Comparison of ENCODE assay signal across 12 cellular contexts in the genomic region with DNA sequence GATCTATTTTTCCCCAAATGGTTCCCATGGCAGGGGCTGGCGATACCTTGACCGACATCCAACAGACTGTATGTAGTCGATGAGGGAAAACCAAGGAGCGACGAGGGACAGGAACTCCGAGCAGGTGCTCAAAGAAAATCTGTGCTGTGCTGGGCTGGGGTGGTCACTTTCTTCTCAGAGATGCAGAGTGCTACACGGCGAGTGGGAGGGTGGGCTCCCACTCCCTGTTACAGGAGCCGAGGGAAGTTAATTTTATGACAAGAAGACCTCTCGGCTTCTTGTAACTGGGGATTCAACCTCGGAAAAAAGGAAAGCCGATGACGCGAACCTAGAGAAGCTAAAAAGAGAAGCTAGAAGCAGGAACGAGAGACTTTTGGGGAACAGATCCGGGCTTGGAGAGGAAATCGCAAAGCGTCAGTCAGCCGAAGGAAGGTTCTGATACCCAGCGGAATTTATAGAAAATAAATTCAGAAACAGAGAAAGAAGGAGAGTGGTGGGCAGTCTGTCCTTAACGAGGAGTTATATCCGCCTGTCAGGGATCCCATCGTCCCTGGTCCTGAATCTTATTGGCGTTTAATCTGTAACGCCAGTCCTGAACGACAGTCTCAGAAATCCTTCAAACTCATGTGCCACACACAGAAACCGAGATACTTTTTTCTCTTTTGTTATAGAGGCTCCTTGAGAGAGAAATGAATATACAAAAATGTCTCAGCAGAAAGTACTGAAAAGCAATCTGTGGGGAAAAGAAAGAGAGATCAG.
DNase-seq lines count a peak whose midpoint lies in the region; ATAC-seq, FAIRE-seq and TF ChIP-seq lines count a peak whose summit lies in the region.
"Had no signal": no experiment of that assay in that cellular context is flagged by ENCODE, and none has a peak within 500 bp of the region (broad histone marks: within the 10 kb centered on the region; RNA-seq: fewer than 3 reads in every experiment).

No MANE protein-coding gene starts in this region.

- no peaks in the 10 kb centered on the region for H3K36me3 ChIP-seq in ACC112 (ENCODE audit: insufficient read depth, low read length)
- no peaks in the 10 kb centered on the region for H3K36me3 ChIP-seq in GM12878 (ENCODE audit: control insufficient read depth in 2 of 2, insufficient read depth in 2 of 2, low read length in 1 of 2)
- H3K36me3 ChIP-seq in kidney (ENCODE audit: control insufficient read depth in 1 of 2, insufficient read depth in 2 of 2, low read length in 2 of 2), result no peaks in the 10 kb centered on the region

- no peak overlapping the region for H3K4me3 Mint-ChIP-seq in effector memory CD8-positive, alpha-beta T cell
- H3K4me3 Mint-ChIP-seq: immature natural killer cell had no signal

- H3K4me2 ChIP-seq in GM12878 (ENCODE audit: control insufficient read depth, insufficient read depth), result peak overlapping the region; percentile 55

- TF ChIP-seq CTCF in GM13977 (IDR thresholded peaks at IDR 0.05; ENCODE audit: extremely low read depth, insufficient read depth, missing control alignments) (no peak), GM12878 (IDR thresholded peaks at IDR 0.05 in 2 of 3, conservative IDR thresholded peaks at IDR 0.05 in 1 of 3; ENCODE audit: control insufficient read depth in 2 of 3, extremely low read depth in 1 of 3, insufficient read depth in 1 of 3, low read depth in 3 of 3, low read length in 3 of 3) (no peak), kidney (IDR thresholded peaks at IDR 0.05; ENCODE audit: borderline replicate concordance, extremely low read depth, insufficient read depth) (no peak)

- no peak overlapping the region for H3K27ac Mint-ChIP-seq in effector memory CD8-positive, alpha-beta T cell
- H3K27ac Mint-ChIP-seq: immature natural killer cell had no signal

- H4K20me1 ChIP-seq in GM12878 (ENCODE audit: control insufficient read depth, insufficient read depth), result no peaks in the 10 kb centered on the region

- RAD21 ChIA-PET in GM12878 (lab: Charles Lee; ENCODE audit: unreplicated experiment), result no interaction called here

- SMC1A ChIA-PET in GM12878 (lab: Charles Lee; ENCODE audit: uncharacterized antibody, unreplicated experiment), result no interaction called here

- H2AFZ ChIP-seq in ACC112 (ENCODE audit: low read length, unreplicated experiment), result no peak overlapping the region
- H2AFZ ChIP-seq in GM12878 (ENCODE audit: control insufficient read depth, low read depth, low read length), result peak overlapping the region; percentile 65

- peak; percentile 3 for DNase-seq in GM13977 (ENCODE audit: low spot score)
- no peak for DNase-seq in GM12878 (ENCODE audit: low read depth, low spot score)
- peak; percentile 29 for DNase-seq in kidney
- no peak for DNase-seq in effector memory CD8-positive, alpha-beta T cell
- no peak for DNase-seq in NCI-H1436 (lab: John Stamatoyannopoulos, UW)
- DNase-seq in KG1 (lab: John Stamatoyannopoulos, UW), result no peak
- DNase-seq: activated CD4-positive, alpha-beta T cell treated with anti-CD3 and anti-CD28 coated beads for 4 hours; Calu3; immature natural killer cell; NCI-H2029 treated with DMSO at 0.1 percent for 48 hours had no signal

- H3K79me2 ChIP-seq in ACC112 (ENCODE audit: control insufficient read depth, insufficient read depth, low read length, unreplicated experiment) (no peaks in the 10 kb centered on the region), GM12878 (ENCODE audit: control insufficient read depth, insufficient read depth, low read length) (no peaks in the 10 kb centered on the region)

- no peak for TF ChIP-seq EP300 in GM12878 (IDR thresholded peaks at IDR 0.05; ENCODE audit: borderline replicate concordance in 1 of 2, control insufficient read depth in 1 of 2, low read depth in 2 of 2, low read length in 2 of 2)

- no peaks in the 10 kb centered on the region for H3K9me3 Mint-ChIP-seq in effector memory CD8-positive, alpha-beta T cell

- WGBS in GM12878 (ENCODE audit: insufficient coverage, insufficient replicate concordance, low lambda C conversion rate, missing lambda C conversion rate), result 31% methylated on average over 27 of the region's 27 CpGs

- in situ Hi-C loops in GM13977 (cut with MboI; ENCODE audit: low pct_unique_long_range_greater_than_20kb, low sequenced_read_pairs, unreplicated experiment), result no loop called here
- in situ Hi-C loops in GM12878 (cut with MboI), result no loop called here

- H3K27me3 ChIP-seq in ACC112 (ENCODE audit: insufficient read depth, low read length), result peaks cover 42% of the 10 kb centered on the region
- no peaks in the 10 kb centered on the region for H3K27me3 ChIP-seq in GM12878 (replicated peaks in 1 of 2; ENCODE audit: control insufficient read depth in 2 of 2, insufficient read depth in 2 of 2, low read length in 1 of 2)

- FAIRE-seq in GM12878 (lab: Jason Lieb, UNC) (no peak), kidney (lab: Jason Lieb, UNC) (no peak)

- peaks cover 46 to 67% of the 10 kb centered on the region in 2 donors for H3K27me3 Mint-ChIP-seq in effector memory CD8-positive, alpha-beta T cell

- H3K4me1 ChIP-seq in ACC112 (ENCODE audit: control insufficient read depth, insufficient read depth, low read length, unreplicated experiment), result no peaks in the 10 kb centered on the region
- no peaks in the 10 kb centered on the region for H3K4me1 ChIP-seq in GM12878 (ENCODE audit: control insufficient read depth, insufficient read depth, low read length)
- H3K4me1 ChIP-seq in kidney (ENCODE audit: control insufficient read depth in 1 of 2, insufficient read depth in 1 of 2, low read depth in 1 of 2, low read length in 2 of 2), result no peaks in the 10 kb centered on the region

- no peak for TF ChIP-seq RAD21 in GM12878 (IDR thresholded peaks at IDR 0.05; ENCODE audit: insufficient read depth, low read depth, low read length)

- TF ChIP-seq POLR2A in GM12878 (IDR thresholded peaks at IDR 0.05; ENCODE audit: low read depth, low read length), result no peak

- no peak overlapping the region for H3K9ac ChIP-seq in GM12878 (ENCODE audit: control insufficient read depth, insufficient read depth, low read length)
- H3K9ac ChIP-seq in kidney (ENCODE audit: low read length in 2 of 2), result no peak overlapping the region

- H3K27ac ChIP-seq in ACC112 (ENCODE audit: low read depth, low read length) (no peak overlapping the region), GM12878 (ENCODE audit: control insufficient read depth, insufficient read depth) (no peak overlapping the region), kidney (ENCODE audit: low read depth in 2 of 2, low read length in 2 of 2) (no peak overlapping the region)

- ATAC-seq in GM12878, result no peak
- no peak for ATAC-seq in effector memory CD8-positive, alpha-beta T cell (replicated peaks)
- ATAC-seq in GM21367 (IDR thresholded peaks at IDR 0.05; ENCODE audit: unreplicated experiment), result no peak

- intact Hi-C loops in GM12878 (cut with micrococcal nuclease; ENCODE audit: unreplicated experiment), result no loop called here
- intact Hi-C loops in kidney (cut with DNase I), result no loop called here

- H3K4me3 ChIP-seq in ACC112 (ENCODE audit: low read depth, low read length) (peak overlapping the region; percentile 39; the same call in 1 of the 2 replicates), GM12878 (0 out of 2 replicates have a peak overlapping the region, but pooled peaks have one; percentile 8), kidney (ENCODE audit: low read length in 2 of 2) (no peak overlapping the region)

- CTCF ChIA-PET in GM12878 (lab: Yijun Ruan, JAX), result no interaction called here

- BruUV-seq in GM12878 (replicated peaks; lab: Mats Ljungman, UMichigan), result no TSS peak

- H3K36me3 Mint-ChIP-seq in effector memory CD8-positive, alpha-beta T cell (ENCODE audit: insufficient read depth), result peaks cover 11% of the 10 kb centered on the region

- peaks cover 0 to 2% of the 10 kb centered on the region in 2 donors for H3K4me1 Mint-ChIP-seq in effector memory CD8-positive, alpha-beta T cell (ENCODE audit: low read depth in 2 of 2)

- H3K9me3 ChIP-seq in GM12878 (replicated peaks; ENCODE audit: control insufficient read depth, insufficient read depth, low read length) (no peaks in the 10 kb centered on the region; the same call in 1 of the 3 replicates), kidney (ENCODE audit: control insufficient read depth in 1 of 2, low read length in 2 of 2) (peaks cover 0 to 2% of the 10 kb centered on the region in 2 donors)

- POLR2A ChIA-PET in GM12878 (lab: Charles Lee), result no interaction called here

TF ChIP-seq in GM12878, 131 proteins besides CTCF, POLR2A, EP300 and RAD21 (continues in another document):
- TF ChIP-seq KLF5 (IDR thresholded peaks at IDR 0.05; ENCODE audit: partially characterized antibody), result no peak
- TF ChIP-seq STAT3 (IDR thresholded peaks at IDR 0.05; ENCODE audit: low read depth, low read length), result no peak
- no peak for TF ChIP-seq ZBTB11 (CRISPR knock-in tag; IDR thresholded peaks at IDR 0.05)
- no peak for TF ChIP-seq NFYA (IDR thresholded peaks at IDR 0.05; ENCODE audit: borderline replicate concordance, low read depth, low read length)
- TF ChIP-seq SMC3 (IDR thresholded peaks at IDR 0.05; ENCODE audit: borderline replicate concordance, low read length), result no peak
- TF ChIP-seq, protein P1, sequence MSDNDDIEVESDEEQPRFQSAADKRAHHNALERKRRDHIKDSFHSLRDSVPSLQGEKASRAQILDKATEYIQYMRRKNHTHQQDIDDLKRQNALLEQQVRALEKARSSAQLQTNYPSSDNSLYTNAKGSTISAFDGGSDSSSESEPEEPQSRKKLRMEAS (IDR thresholded peaks at IDR 0.05; ENCODE audit: low read depth, low read length), result no peak

Comparison
In these comparisons a context has a peak if more than half of its experiments do, and no peak if none do; other contexts are left out.
1. H3K4me3 ChIP-seq: peak in ACC112 (single experiment) and GM12878 (single experiment); none in kidney (0 of 2).
2. DNase-seq: peak in GM13977 (single experiment) and kidney (single experiment); none in GM12878 (single experiment), effector memory CD8-positive, alpha-beta T cell (0 of 3), NCI-H1436 (single experiment) and KG1 (single experiment).